In genomic region chr6:138815797-138816528, GRCh38 we compare ENCODE assay signal across 9 cellular contexts. TPM values are rescaled to one million over a fixed set of nuclear protein-coding genes. Genes with fewer than 3 reads are reported as not detected.
DNase-seq lines count a peak whose midpoint lies in the region; ATAC-seq and TF ChIP-seq lines count a peak whose summit lies in the region.
"Had no signal": no experiment of that assay in that cellular context is flagged by ENCODE, and none has a peak within 500 bp of the region (broad histone marks: within the 10 kb centered on the region; RNA-seq: fewer than 3 reads in every experiment).

No MANE protein-coding gene starts in this region.

- peak; percentile 73 for DNase-seq in SIG-M5 treated with dmso at 0.1 percent for 504 hours (lab: John Stamatoyannopoulos, UW; ENCODE audit: unreplicated experiment)
- DNase-seq in SIG-M5 (lab: John Stamatoyannopoulos, UW): no peak
- DNase-seq in Karpas-422: peak; percentile 82
- DNase-seq in OCI-LY7 (ENCODE audit: low spot score): peak; percentile 74
- DNase-seq in cerebellum (ENCODE audit: low spot score): peak; percentile 64
- DNase-seq in aorta: no peak

- POLR2A ChIA-PET in OCI-LY7 (lab: Charles Lee): interaction anchor here (0.6 to 1.1 kb wide), 3 partner anchors 13 to 756 kb away, joined by 3 read pairs; no protein-coding TSS in a partner anchor

- H3K9ac ChIP-seq in Karpas-422 (ENCODE audit: low read length): no peak overlapping the region
- no peak overlapping the region for H3K9ac ChIP-seq in liver (ENCODE audit: low read depth in 1 of 2, low read length in 2 of 2)
- H3K9ac ChIP-seq: BLaER1 treated with 17β-estradiol and CSF1 and Interleukin-3, amounts not matched to agents 10 nM and 100 nM had no signal

- TF ChIP-seq RAD21 in liver (IDR thresholded peaks at IDR 0.05): peak; percentile 87 to 90

- CTCF ChIA-PET in OCI-LY7 (lab: Charles Lee; ENCODE audit: unreplicated experiment): no interaction called here

- H3K27me3 ChIP-seq in Karpas-422 (ENCODE audit: low read length) (no peaks in the 10 kb centered on the region), liver (ENCODE audit: control insufficient read depth in 4 of 4, insufficient read depth in 4 of 4, low read length in 3 of 4) (no peaks in the 10 kb centered on the region), aorta (ENCODE audit: control insufficient read depth in 1 of 2, insufficient read depth in 2 of 2, low read length in 1 of 2) (no peaks in the 10 kb centered on the region)
- H3K27me3 ChIP-seq: BLaER1 treated with 17β-estradiol and CSF1 and Interleukin-3, amounts not matched to agents 10 nM and 100 nM had no signal

- H3K79me2 ChIP-seq in Karpas-422 (ENCODE audit: low read length): no peaks in the 10 kb centered on the region
- no peaks in the 10 kb centered on the region for H3K79me2 ChIP-seq in OCI-LY7 (ENCODE audit: insufficient read depth, low read depth, low read length)

- H3K36me3 ChIP-seq in Karpas-422 (ENCODE audit: insufficient read depth, low read length): no peaks in the 10 kb centered on the region
- H3K36me3 ChIP-seq in OCI-LY7 (ENCODE audit: insufficient read depth, low read length): no peaks in the 10 kb centered on the region
- no peaks in the 10 kb centered on the region for H3K36me3 ChIP-seq in liver (ENCODE audit: control insufficient read depth in 4 of 4, insufficient read depth in 3 of 4, low read depth in 1 of 4, low read length in 3 of 4)
- H3K36me3 ChIP-seq in aorta (ENCODE audit: control insufficient read depth in 1 of 2, insufficient read depth in 2 of 2, low read length in 1 of 2): no peaks in the 10 kb centered on the region
- H3K36me3 ChIP-seq: BLaER1 treated with 17β-estradiol and CSF1 and Interleukin-3, amounts not matched to agents 10 nM and 100 nM had no signal

- intact Hi-C loops in OCI-LY7 (cut with micrococcal nuclease; ENCODE audit: unreplicated experiment) (loop anchor here (1.0 to 2.0 kb wide), 4 partner anchors 172 to 549 kb away; partner anchors contain the start of gene REPS1), aorta (cut with DNase I) (loop anchor here (2.0 to 5.0 kb wide), 4 partner anchors 171 to 549 kb away; partner anchors contain the start of gene REPS1 (in 2 of the 2))

- no peaks in the 10 kb centered on the region for H3K9me3 ChIP-seq in Karpas-422 (ENCODE audit: low read length)
- no peaks in the 10 kb centered on the region for H3K9me3 ChIP-seq in OCI-LY7 (ENCODE audit: low read length)
- H3K9me3 ChIP-seq in liver (ENCODE audit: control insufficient read depth in 4 of 4, low read length in 3 of 4): no peaks in the 10 kb centered on the region
- no peaks in the 10 kb centered on the region for H3K9me3 ChIP-seq in aorta (ENCODE audit: control insufficient read depth, low read length)
- H3K9me3 ChIP-seq: BLaER1 treated with 17β-estradiol and CSF1 and Interleukin-3, amounts not matched to agents 10 nM and 100 nM had no signal

- no TSS peak for BruUV-seq in OCI-LY7 (replicated peaks; lab: Mats Ljungman, UMichigan)

- H3K9me2 ChIP-seq in Karpas-422 (replicated peaks; ENCODE audit: insufficient read depth, low read length) (no peaks in the 10 kb centered on the region), OCI-LY7 (ENCODE audit: insufficient read depth, low read length) (no peaks in the 10 kb centered on the region)

- H3K4me2 ChIP-seq in Karpas-422 (ENCODE audit: low read depth, low read length, poor library complexity, severe bottlenecking) (no peak overlapping the region), OCI-LY7 (ENCODE audit: low read length) (no peak overlapping the region)
- H3K4me2 ChIP-seq: BLaER1 treated with 17β-estradiol and CSF1 and Interleukin-3, amounts not matched to agents 10 nM and 100 nM had no signal

- H4K20me1 ChIP-seq in Karpas-422 (ENCODE audit: insufficient read depth, low read depth, low read length) (no peaks in the 10 kb centered on the region), OCI-LY7 (ENCODE audit: insufficient read depth, low read length) (no peaks in the 10 kb centered on the region)
- H4K20me1 ChIP-seq: BLaER1 treated with 17β-estradiol and CSF1 and Interleukin-3, amounts not matched to agents 10 nM and 100 nM had no signal

- H3K27ac ChIP-seq in Karpas-422 (ENCODE audit: low read length) (no peak overlapping the region), OCI-LY7 (ENCODE audit: low read depth, low read length, poor library complexity, severe bottlenecking) (no peak overlapping the region), liver (ENCODE audit: low read depth in 1 of 2, low read length in 2 of 2) (no peak overlapping the region), aorta (ENCODE audit: low read depth in 1 of 2, low read length in 2 of 2) (no peak overlapping the region)
- H3K27ac ChIP-seq: BLaER1 treated with 17β-estradiol and CSF1 and Interleukin-3, amounts not matched to agents 10 nM and 100 nM had no signal

- peaks cover 12% of the 10 kb centered on the region for H3K4me1 ChIP-seq in Karpas-422 (ENCODE audit: low read length)
- peaks cover 15% of the 10 kb centered on the region for H3K4me1 ChIP-seq in OCI-LY7 (ENCODE audit: insufficient read depth, low read length, poor library complexity, severe bottlenecking)
- H3K4me1 ChIP-seq in liver (ENCODE audit: control insufficient read depth in 4 of 4, insufficient read depth in 4 of 4, low read length in 3 of 4): no peaks in the 10 kb centered on the region
- no peaks in the 10 kb centered on the region for H3K4me1 ChIP-seq in aorta (ENCODE audit: control insufficient read depth in 1 of 2, insufficient read depth in 2 of 2, low read length in 2 of 2)

- no peak overlapping the region for H3K4me3 ChIP-seq in Karpas-422 (ENCODE audit: low read length)
- H3K4me3 ChIP-seq in OCI-LY7 (ENCODE audit: low read depth, low read length, poor library complexity, severe bottlenecking): no peak overlapping the region
- no peak overlapping the region for H3K4me3 ChIP-seq in liver (ENCODE audit: low read depth in 1 of 3, low read length in 3 of 3)
- no peak overlapping the region for H3K4me3 ChIP-seq in aorta (ENCODE audit: low read length in 2 of 2)
- H3K4me3 ChIP-seq: BLaER1 treated with 17β-estradiol and CSF1 and Interleukin-3, amounts not matched to agents 10 nM and 100 nM had no signal

- H2AFZ ChIP-seq in Karpas-422 (ENCODE audit: low read length): no peak overlapping the region
- no peak overlapping the region for H2AFZ ChIP-seq in OCI-LY7 (ENCODE audit: low read length)

- TF ChIP-seq CTCF in OCI-LY7 (conservative IDR thresholded peaks at IDR 0.05; ENCODE audit: low read length) (peak; percentile 89), liver (IDR thresholded peaks at IDR 0.05; ENCODE audit: low read depth, low read length, missing input control) (peak; percentile 71)

- WGBS in liver: 36% methylated on average over 4 of the region's 4 CpGs
- 27 to 30% methylated on average over 4 of the region's 4 CpGs for WGBS in aorta, 2 donors

- ATAC-seq in GM21825 (IDR thresholded peaks at IDR 0.05; ENCODE audit: unreplicated experiment) (peak; percentile 59), aorta (ENCODE audit: low FRiP score) (peak; percentile 85)

TF ChIP-seq in liver, 16 proteins besides CTCF, POLR2A, EP300 and RAD21:
- TF ChIP-seq HNF4A (conservative IDR thresholded peaks at IDR 0.05) (no peak), TAF1 (conservative IDR thresholded peaks at IDR 0.05) (no peak), EGR1 (IDR thresholded peaks at IDR 0.05; ENCODE audit: low read depth in 2 of 2) (no peak), YY1 (IDR thresholded peaks at IDR 0.05) (no peak), MAX (IDR thresholded peaks at IDR 0.05) (no peak), HNF4G (IDR thresholded peaks at IDR 0.05) (no peak), RXRA (IDR thresholded peaks at IDR 0.05) (no peak), FOXA2 (IDR thresholded peaks at IDR 0.05) (no peak), SP1 (IDR thresholded peaks at IDR 0.05) (no peak), ZBTB33 (IDR thresholded peaks at IDR 0.05) (no peak), NR2F2 (IDR thresholded peaks at IDR 0.05) (no peak), ATF3 (IDR thresholded peaks at IDR 0.05) (no peak), GABPA (IDR thresholded peaks at IDR 0.05 in 1 of 2, conservative IDR thresholded peaks at IDR 0.05 in 1 of 2) (no peak), JUND (IDR thresholded peaks at IDR 0.05) (no peak), FOXA1 (IDR thresholded peaks at IDR 0.05) (no peak)

RNA-seq across cellular contexts. Expression of gene ECT2L, which starts 20.1 kb away (rescaled TPM):
- not detected in 2 replicates for total RNA-seq in Karpas-422 (2014; rRNA removed; shearing (Covaris generic); ENCODE audit: low replicate concordance)
- not detected in 2 replicates for total RNA-seq in OCI-LY7 (2014; rRNA removed; shearing (Covaris generic))
- total RNA-seq in OCI-LY7 (2022): not detected in 2 replicates
- 0.45 TPM for total RNA-seq in cerebellum
- total RNA-seq in liver: under 1 TPM in 1 of 2 donors, not detected in 1; under 0.01 TPM
- polyA plus RNA-seq in liver: under 1 TPM in 1 of 2 donors, not detected in 1; 0.32 TPM
- under 1 TPM; 0.19 to 0.30 TPM for total RNA-seq in aorta
- polyA plus RNA-seq in aorta: 1 to 10 TPM in 1 of 2 donors, not detected in 1; 2.7 TPM

RNA-seq across cellular contexts. Expression of gene CCDC28A, which starts 42.4 kb away (rescaled TPM):
- 43.8 and 55.2 TPM in 2 replicates for total RNA-seq in Karpas-422 (2014; rRNA removed; shearing (Covaris generic); ENCODE audit: low replicate concordance)
- 11.0 and 13.5 TPM in 2 replicates for total RNA-seq in OCI-LY7 (2014; rRNA removed; shearing (Covaris generic))
- total RNA-seq in OCI-LY7 (2022) (20.9 and 22.4 TPM in 2 replicates), cerebellum (5.7 TPM), liver (10 to 100 TPM; 11.9 to 13.4 TPM), aorta (10 to 100 TPM in 1 of 2 donors, 1 to 10 TPM in 1; 8.9 to 14.1 TPM)
- polyA plus RNA-seq in liver (10 to 100 TPM; 18.7 to 20.3 TPM), aorta (10 to 100 TPM; 21.5 to 27.9 TPM)

Comparison
In these comparisons a context has a peak if more than half of its experiments do, and no peak if none do; other contexts are left out.
1. DNase-seq: peak in SIG-M5 treated with dmso at 0.1 percent for 504 hours (single experiment), Karpas-422 (single experiment), OCI-LY7 (single experiment) and cerebellum (single experiment); none in SIG-M5 (single experiment) and aorta (0 of 2).